Comparison of ENCODE assay signal across 1 cellular context in genomic region chr12:122951406-122951805, GRCh38.
A peak's percentile ranks its signal among the peaks of the same experiment; 100 is the strongest.
TF ChIP-seq lines count a peak whose summit lies in the region.

No MANE protein-coding gene starts in this region.

TF ChIP-seq in K562, 482 proteins besides CTCF, POLR2A, EP300 and RAD21 (continues in another document):
- TF ChIP-seq RB1 (IDR thresholded peaks at IDR 0.05; ENCODE audit: low read depth) = no peak
- no peak for TF ChIP-seq CHD7 (IDR thresholded peaks at IDR 0.05; ENCODE audit: low read depth, low read length)
- no peak for TF ChIP-seq SIN3B (IDR thresholded peaks at IDR 0.05; ENCODE audit: low read depth)
- no peak for TF ChIP-seq FIP1L1 (IDR thresholded peaks at IDR 0.05; ENCODE audit: low read depth, low read length, poor library complexity, severe bottlenecking)
- TF ChIP-seq ELK3 (CRISPR knock-in tag; IDR thresholded peaks at IDR 0.05) = no peak
- no peak for TF ChIP-seq FUS (optimal IDR thresholded peaks at IDR 0.05; ENCODE audit: low read depth, low read length)
- TF ChIP-seq, protein P1, sequence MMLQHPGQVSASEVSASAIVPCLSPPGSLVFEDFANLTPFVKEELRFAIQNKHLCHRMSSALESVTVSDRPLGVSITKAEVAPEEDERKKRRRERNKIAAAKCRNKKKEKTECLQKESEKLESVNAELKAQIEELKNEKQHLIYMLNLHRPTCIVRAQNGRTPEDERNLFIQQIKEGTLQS (IDR thresholded peaks at IDR 0.05) = peak; percentile 46
- TF ChIP-seq, protein P1 (CRISPR knock-in tag; conservative IDR thresholded peaks at IDR 0.05) = no peak
- peak; percentile 53; the same call in 1 of the 2 replicates for TF ChIP-seq PKNOX1 (IDR thresholded peaks at IDR 0.05)
- no peak for TF ChIP-seq POLR2AphosphoS5 (IDR thresholded peaks at IDR 0.05; ENCODE audit: control insufficient read depth, insufficient read depth, low read depth, low read length)
- no peak for TF ChIP-seq TGIF2 (CRISPR knock-in tag; IDR thresholded peaks at IDR 0.05)
- TF ChIP-seq SMARCB1 (IDR thresholded peaks at IDR 0.05; ENCODE audit: insufficient read length, low read depth) = no peak
- 0 out of 2 replicates have a peak, but pooled peaks have one; percentile 29 for TF ChIP-seq SMARCE1 (IDR thresholded peaks at IDR 0.05)
- no peak for TF ChIP-seq SNAPC5 (CRISPR knock-in tag; IDR thresholded peaks at IDR 0.05)
- 0 out of 2 replicates have a peak, but pooled peaks have one; percentile 38 for TF ChIP-seq MAX (CRISPR knock-in tag; IDR thresholded peaks at IDR 0.05)
- TF ChIP-seq, protein P2, sequence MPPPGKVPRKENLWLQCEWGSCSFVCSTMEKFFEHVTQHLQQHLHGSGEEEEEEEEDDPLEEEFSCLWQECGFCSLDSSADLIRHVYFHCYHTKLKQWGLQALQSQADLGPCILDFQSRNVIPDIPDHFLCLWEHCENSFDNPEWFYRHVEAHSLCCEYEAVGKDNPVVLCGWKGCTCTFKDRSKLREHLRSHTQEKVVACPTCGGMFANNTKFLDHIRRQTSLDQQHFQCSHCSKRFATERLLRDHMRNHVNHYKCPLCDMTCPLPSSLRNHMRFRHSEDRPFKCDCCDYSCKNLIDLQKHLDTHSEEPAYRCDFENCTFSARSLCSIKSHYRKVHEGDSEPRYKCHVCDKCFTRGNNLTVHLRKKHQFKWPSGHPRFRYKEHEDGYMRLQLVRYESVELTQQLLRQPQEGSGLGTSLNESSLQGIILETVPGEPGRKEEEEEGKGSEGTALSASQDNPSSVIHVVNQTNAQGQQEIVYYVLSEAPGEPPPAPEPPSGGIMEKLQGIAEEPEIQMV (tag; conservative IDR thresholded peaks at IDR 0.05; ENCODE audit: low read depth) = no peak
- TF ChIP-seq PML (IDR thresholded peaks at IDR 0.05; ENCODE audit: low read length) = no peak
- TF ChIP-seq, protein P3, sequence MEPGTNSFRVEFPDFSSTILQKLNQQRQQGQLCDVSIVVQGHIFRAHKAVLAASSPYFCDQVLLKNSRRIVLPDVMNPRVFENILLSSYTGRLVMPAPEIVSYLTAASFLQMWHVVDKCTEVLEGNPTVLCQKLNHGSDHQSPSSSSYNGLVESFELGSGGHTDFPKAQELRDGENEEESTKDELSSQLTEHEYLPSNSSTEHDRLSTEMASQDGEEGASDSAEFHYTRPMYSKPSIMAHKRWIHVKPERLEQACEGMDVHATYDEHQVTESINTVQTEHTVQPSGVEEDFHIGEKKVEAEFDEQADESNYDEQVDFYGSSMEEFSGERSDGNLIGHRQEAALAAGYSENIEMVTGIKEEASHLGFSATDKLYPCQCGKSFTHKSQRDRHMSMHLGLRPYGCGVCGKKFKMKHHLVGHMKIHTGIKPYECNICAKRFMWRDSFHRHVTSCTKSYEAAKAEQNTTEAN (CRISPR knock-in tag; IDR thresholded peaks at IDR 0.05) = no peak
- no peak for TF ChIP-seq ZNF717 (CRISPR knock-in tag; IDR thresholded peaks at IDR 0.05)
- TF ChIP-seq NR1H2 (CRISPR knock-in tag; IDR thresholded peaks at IDR 0.05) = no peak
- no peak for TF ChIP-seq PHB (CRISPR knock-in tag; IDR thresholded peaks at IDR 0.05)
- TF ChIP-seq JUN (IDR thresholded peaks at IDR 0.05; ENCODE audit: borderline replicate concordance, low read depth, low read length) = peak; percentile 24; the same call in 1 of the 2 replicates
- no peak for TF ChIP-seq JUN (CRISPR knock-in tag; IDR thresholded peaks at IDR 0.05; ENCODE audit: borderline replicate concordance)
- peak; percentile 19 for TF ChIP-seq MEIS2 (IDR thresholded peaks at IDR 0.05; ENCODE audit: partially characterized antibody)
- TF ChIP-seq JUND (IDR thresholded peaks at IDR 0.05; ENCODE audit: borderline replicate concordance, low read depth, low read length) = peak; percentile 10; the same call in 1 of the 2 replicates
- TF ChIP-seq JUND (tag; IDR thresholded peaks at IDR 0.05; ENCODE audit: borderline replicate concordance, low read depth, low read length) = no peak
- no peak for TF ChIP-seq TAF9B (IDR thresholded peaks at IDR 0.05; ENCODE audit: partially characterized antibody)
- no peak for TF ChIP-seq ZBTB26 (CRISPR knock-in tag; IDR thresholded peaks at IDR 0.05)
- TF ChIP-seq, protein P4, sequence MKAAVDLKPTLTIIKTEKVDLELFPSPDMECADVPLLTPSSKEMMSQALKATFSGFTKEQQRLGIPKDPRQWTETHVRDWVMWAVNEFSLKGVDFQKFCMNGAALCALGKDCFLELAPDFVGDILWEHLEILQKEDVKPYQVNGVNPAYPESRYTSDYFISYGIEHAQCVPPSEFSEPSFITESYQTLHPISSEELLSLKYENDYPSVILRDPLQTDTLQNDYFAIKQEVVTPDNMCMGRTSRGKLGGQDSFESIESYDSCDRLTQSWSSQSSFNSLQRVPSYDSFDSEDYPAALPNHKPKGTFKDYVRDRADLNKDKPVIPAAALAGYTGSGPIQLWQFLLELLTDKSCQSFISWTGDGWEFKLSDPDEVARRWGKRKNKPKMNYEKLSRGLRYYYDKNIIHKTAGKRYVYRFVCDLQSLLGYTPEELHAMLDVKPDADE (conservative IDR thresholded peaks at IDR 0.05; ENCODE audit: control insufficient read depth, low read depth, low read length) = no peak
- no peak for TF ChIP-seq BCLAF1 (IDR thresholded peaks at IDR 0.05; ENCODE audit: borderline replicate concordance in 1 of 2, control insufficient read depth in 1 of 2, low read depth in 2 of 2, low read length in 1 of 2)
- TF ChIP-seq U2AF1 (optimal IDR thresholded peaks at IDR 0.05; ENCODE audit: low read depth, low read length) = no peak
- TF ChIP-seq ETV6 (IDR thresholded peaks at IDR 0.05; ENCODE audit: borderline replicate concordance in 1 of 2, low read depth in 2 of 2, low read length in 1 of 2) = no peak
- TF ChIP-seq ETV6 (CRISPR knock-in tag; IDR thresholded peaks at IDR 0.05; ENCODE audit: borderline replicate concordance) = no peak
- TF ChIP-seq L3MBTL2 (IDR thresholded peaks at IDR 0.05) = peak; percentile 49; the same call in 1 of the 2 replicates
